21 cellular contexts compared by ENCODE assay signal in the genomic region with DNA sequence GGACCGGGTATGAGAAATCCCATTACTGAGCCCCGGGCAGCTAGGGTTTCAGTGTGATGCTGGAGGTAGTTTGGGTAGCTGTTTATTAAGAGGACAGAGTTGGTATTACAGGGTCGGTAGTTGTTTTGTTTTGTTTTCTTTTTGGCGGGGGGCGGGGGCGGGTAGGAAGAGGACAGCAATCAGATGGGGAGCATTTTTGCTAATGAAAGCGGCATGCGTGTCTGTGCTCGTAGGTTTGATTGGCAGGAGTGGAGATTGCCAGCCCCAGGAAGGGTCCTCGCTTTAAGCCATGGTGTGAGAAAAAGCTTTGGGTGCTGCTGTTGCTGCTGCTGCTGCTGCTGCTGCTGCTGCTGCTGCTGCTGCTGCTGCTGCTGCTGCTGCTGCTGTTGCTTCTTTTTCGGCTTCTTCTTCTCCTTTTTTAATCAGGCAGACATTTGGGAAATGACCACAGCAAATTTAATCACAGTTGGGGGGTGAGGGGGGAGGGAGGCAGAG.
DNase-seq lines count a peak whose midpoint lies in the region; ATAC-seq and TF ChIP-seq lines count a peak whose summit lies in the region.
"Had no signal": no experiment of that assay in that cellular context is flagged by ENCODE, and none has a peak within 500 bp of the region (broad histone marks: within the 10 kb centered on the region; RNA-seq: fewer than 3 reads in every experiment).

No MANE protein-coding gene starts in this region.

- DNase-seq in NCI-H1436 (lab: John Stamatoyannopoulos, UW) (peak; percentile 34), NCI-H1436 treated with DMSO at 0.1 percent for 48 hours (lab: John Stamatoyannopoulos, UW) (no peak), NCI-H345 treated with DMSO at 0.1 percent for 48 hours (lab: John Stamatoyannopoulos, UW; ENCODE audit: unreplicated experiment) (peak; percentile 59), endodermal cell (peak; percentile 67), progenitor cell of endocrine pancreas (ENCODE audit: low spot score, unreplicated experiment) (no peak), HuH-7 (ENCODE audit: low spot score) (no peak), HFFc6 (no peak)
- DNase-seq: activated effector memory CD4-positive, alpha-beta T cell treated with anti-CD3 and anti-CD28 coated beads, Interleukin-2, amount 50 U/mL, for 16 hours; aorta; colonic mucosa; heart left ventricle; MM.1S; NCI-H524 treated with DMSO at 0.1 percent for 48 hours; RPMI8226; spleen; T-cell; transverse colon had no signal

- no peaks in the 10 kb centered on the region for H3K9me3 ChIP-seq in endodermal cell (ENCODE audit: control insufficient read depth, low read length)
- H3K9me3 ChIP-seq: colonic mucosa, heart left ventricle, spleen, transverse colon had no signal

- peaks cover 12% of the 10 kb centered on the region for H3K27me3 Mint-ChIP-seq in endodermal cell (ENCODE audit: insufficient read depth)
- peaks cover 54% of the 10 kb centered on the region for H3K27me3 Mint-ChIP-seq in progenitor cell of endocrine pancreas
- H3K27me3 Mint-ChIP-seq in activated T-helper 17 cell treated with anti-CD3 and anti-CD28 coated beads, Interleukin-2, amount 50 U/mL, for 72 hours, result peaks cover 51% of the 10 kb centered on the region
- peaks cover 39% of the 10 kb centered on the region for H3K27me3 Mint-ChIP-seq in HFFc6 (ENCODE audit: insufficient read depth)

- peaks cover 9% of the 10 kb centered on the region for H3K4me1 ChIP-seq in endodermal cell (ENCODE audit: control insufficient read depth, insufficient read depth, low read length)
- H3K4me1 ChIP-seq: colonic mucosa, spleen, transverse colon had no signal

- WGBS in endodermal cell (ENCODE audit: insufficient coverage in 1 of 2, insufficient read length in 1 of 2), 2 experiments, result 30 to 35% methylated on average over 2 to 10 of the region's 11 CpGs

- no peaks in the 10 kb centered on the region for H3K9me3 Mint-ChIP-seq in endodermal cell
- no peaks in the 10 kb centered on the region for H3K9me3 Mint-ChIP-seq in progenitor cell of endocrine pancreas (ENCODE audit: low read depth)
- no peaks in the 10 kb centered on the region for H3K9me3 Mint-ChIP-seq in activated T-helper 17 cell treated with anti-CD3 and anti-CD28 coated beads, Interleukin-2, amount 50 U/mL, for 72 hours
- H3K9me3 Mint-ChIP-seq in HFFc6, result no peaks in the 10 kb centered on the region
- H3K9me3 Mint-ChIP-seq: stimulated activated memory B cell treated with anti-CD40 and anti-IgM and Interleukin-4, amounts not matched to agents 10 μg/mL and 1 μg/mL and 100 μg/mL, for 72 hours; T-cell had no signal

- H3K36me3 Mint-ChIP-seq in endodermal cell (ENCODE audit: low read depth) (no peaks in the 10 kb centered on the region), progenitor cell of endocrine pancreas (ENCODE audit: insufficient read depth) (no peaks in the 10 kb centered on the region), HFFc6 (ENCODE audit: low read depth) (no peaks in the 10 kb centered on the region)
- no peaks in the 10 kb centered on the region for H3K36me3 Mint-ChIP-seq in activated T-helper 17 cell treated with anti-CD3 and anti-CD28 coated beads, Interleukin-2, amount 50 U/mL, for 72 hours (ENCODE audit: low read depth)
- H3K36me3 Mint-ChIP-seq: CD14-positive monocyte; stimulated activated memory B cell treated with anti-CD40 and anti-IgM and Interleukin-4, amounts not matched to agents 10 μg/mL and 1 μg/mL and 100 μg/mL, for 72 hours; T-cell had no signal

- no peaks in the 10 kb centered on the region for H3K36me3 ChIP-seq in endodermal cell (ENCODE audit: control insufficient read depth, insufficient read depth, low read length)
- H3K36me3 ChIP-seq: colonic mucosa, heart left ventricle, spleen, transverse colon had no signal

- ATAC-seq in activated T-helper 17 cell treated with anti-CD3 and anti-CD28 coated beads, Interleukin-2, amount 50 U/mL, for 72 hours (replicated peaks), result no peak
- ATAC-seq: esophagus mucosa; heart left ventricle; stimulated activated memory B cell treated with anti-CD40 and anti-IgM and Interleukin-4, amounts not matched to agents 10 μg/mL and 1 μg/mL and 100 μg/mL, for 72 hours; T-cell had no signal

- H3K4me3 ChIP-seq in endodermal cell (ENCODE audit: low read length), result no peak overlapping the region
- H3K4me3 ChIP-seq: colonic mucosa, heart left ventricle, spleen, transverse colon had no signal

- TF ChIP-seq CTCF in endodermal cell (conservative IDR thresholded peaks at IDR 0.05) (peak; percentile 23), progenitor cell of endocrine pancreas (IDR thresholded peaks at IDR 0.05; ENCODE audit: unreplicated experiment) (no peak), HFFc6 (IDR thresholded peaks at IDR 0.05) (no peak)

- no peak overlapping the region for H3K4me3 Mint-ChIP-seq in endodermal cell
- no peak overlapping the region for H3K4me3 Mint-ChIP-seq in progenitor cell of endocrine pancreas (ENCODE audit: low read depth)
- H3K4me3 Mint-ChIP-seq in activated T-helper 17 cell treated with anti-CD3 and anti-CD28 coated beads, Interleukin-2, amount 50 U/mL, for 72 hours, result no peak overlapping the region
- no peak overlapping the region for H3K4me3 Mint-ChIP-seq in HFFc6
- H3K4me3 Mint-ChIP-seq: stimulated activated memory B cell treated with anti-CD40 and anti-IgM and Interleukin-4, amounts not matched to agents 10 μg/mL and 1 μg/mL and 100 μg/mL, for 72 hours; T-cell had no signal

- H3K27ac Mint-ChIP-seq in endodermal cell (no peak overlapping the region), progenitor cell of endocrine pancreas (peak overlapping the region; percentile 11), HFFc6 (no peak overlapping the region)
- no peak overlapping the region for H3K27ac Mint-ChIP-seq in activated T-helper 17 cell treated with anti-CD3 and anti-CD28 coated beads, Interleukin-2, amount 50 U/mL, for 72 hours
- H3K27ac Mint-ChIP-seq: CD14-positive monocyte; stimulated activated memory B cell treated with anti-CD40 and anti-IgM and Interleukin-4, amounts not matched to agents 10 μg/mL and 1 μg/mL and 100 μg/mL, for 72 hours; T-cell had no signal

- H3K27ac ChIP-seq in endodermal cell (ENCODE audit: low read depth, low read length), result peak overlapping the region; percentile 89
- H3K27ac ChIP-seq: colonic mucosa, heart left ventricle, spleen, transverse colon had no signal

- H3K4me1 Mint-ChIP-seq in endodermal cell (peaks cover 48% of the 10 kb centered on the region), progenitor cell of endocrine pancreas (ENCODE audit: low read depth) (peaks cover 29% of the 10 kb centered on the region), HFFc6 (ENCODE audit: low read depth) (peaks cover 6% of the 10 kb centered on the region)
- H3K4me1 Mint-ChIP-seq in activated T-helper 17 cell treated with anti-CD3 and anti-CD28 coated beads, Interleukin-2, amount 50 U/mL, for 72 hours, result no peaks in the 10 kb centered on the region
- H3K4me1 Mint-ChIP-seq: CD14-positive monocyte; stimulated activated memory B cell treated with anti-CD40 and anti-IgM and Interleukin-4, amounts not matched to agents 10 μg/mL and 1 μg/mL and 100 μg/mL, for 72 hours; T-cell had no signal

- no peaks in the 10 kb centered on the region for H3K27me3 ChIP-seq in endodermal cell (ENCODE audit: control insufficient read depth, insufficient read depth, low read length, poor library complexity, severe bottlenecking)
- H3K27me3 ChIP-seq: colonic mucosa had no signal

- no peak overlapping the region for H3K9ac ChIP-seq in endodermal cell (ENCODE audit: extremely low read depth, low read length, poor library complexity, severe bottlenecking)

Comparison
In these comparisons a context has a peak if more than half of its experiments do, and no peak if none do; other contexts are left out.
1. DNase-seq: peak in NCI-H1436 (single experiment), NCI-H345 treated with DMSO at 0.1 percent for 48 hours (single experiment) and endodermal cell (single experiment); none in NCI-H1436 treated with DMSO at 0.1 percent for 48 hours (single experiment), progenitor cell of endocrine pancreas (single experiment), HuH-7 (single experiment) and HFFc6 (single experiment).